In genomic region chr10:103712898-103713498, GRCh38 we compare ENCODE assay signal across 8 cellular contexts.
A peak's percentile ranks its signal among the peaks of the same experiment; 100 is the strongest.
DNase-seq lines count a peak whose midpoint lies in the region; ATAC-seq, FAIRE-seq and TF ChIP-seq lines count a peak whose summit lies in the region.

No MANE protein-coding gene starts in this region.

- TF ChIP-seq EP300 in Ishikawa (IDR thresholded peaks at IDR 0.05; ENCODE audit: borderline replicate concordance), result no peak
- no peak for TF ChIP-seq EP300 in transverse colon (IDR thresholded peaks at IDR 0.05; ENCODE audit: low read depth)

- WGBS in pancreas, 2 donors, result 12 to 14% methylated on average over 8 of the region's 8 CpGs
- WGBS in transverse colon (ENCODE audit: low coverage in 1 of 2), 2 donors, result 16 to 39% methylated on average over 3 to 8 of the region's 8 CpGs

- no peak for FAIRE-seq in frontal cortex (lab: Jason Lieb, UNC)
- FAIRE-seq in pancreas (lab: Jason Lieb, UNC), result no peak

- TF ChIP-seq RAD21 in Ishikawa (IDR thresholded peaks at IDR 0.05; ENCODE audit: low read depth), result peak; percentile 99

- DNase-seq in AG20443 (ENCODE audit: low spot score) (peak; percentile 76), SK-MEL-5 (ENCODE audit: low read depth, low spot score) (peak; percentile 75), frontal cortex (ENCODE audit: low spot score in 2 of 2) (peak; percentile 59 to 75), pancreas (peak; percentile 60 to 90 (median 81)), transverse colon (peak; percentile 87)
- peak; percentile 70 for DNase-seq in activated gamma-delta T cell treated with anti-CD3 and anti-CD28 coated beads, Interleukin-2, amount 50 U/mL, for 16 hours (ENCODE audit: low read depth)

- no peaks in the 10 kb centered on the region for H3K9me3 ChIP-seq in pancreas
- H3K9me3 ChIP-seq in transverse colon, result no peaks in the 10 kb centered on the region

- peak; percentile 79 to 86 (median 84) for TF ChIP-seq CTCF in pancreas (IDR thresholded peaks at IDR 0.05)
- TF ChIP-seq CTCF in transverse colon (IDR thresholded peaks at IDR 0.05), result peak; percentile 89 to 96 (median 92)

- H3K27me3 ChIP-seq in pancreas (no peaks in the 10 kb centered on the region), transverse colon (no peaks in the 10 kb centered on the region)

- H3K4me1 ChIP-seq in pancreas (peaks cover 0 to 5% (median 0%) of the 10 kb centered on the region in 3 donors), transverse colon (peaks cover 0 to 10% (median 4%) of the 10 kb centered on the region in 4 donors)

- ATAC-seq in GM18867 (IDR thresholded peaks at IDR 0.05; ENCODE audit: unreplicated experiment) (peak; percentile 72), pancreas (peak; percentile 68 to 88 (median 82))

- TF ChIP-seq POLR2A in transverse colon (IDR thresholded peaks at IDR 0.05), result no peak

- H3K36me3 ChIP-seq in pancreas (no peaks in the 10 kb centered on the region), transverse colon (no peaks in the 10 kb centered on the region)

- H3K27ac ChIP-seq in pancreas, result no peak overlapping the region
- H3K27ac ChIP-seq in transverse colon, result no peak overlapping the region

- in situ Hi-C loops in SK-MEL-5 (cut with HindIII; ENCODE audit: low pct_unique_long_range_greater_than_20kb, low sequenced_read_pairs), result no loop called here
- in situ Hi-C loops in transverse colon (cut with MboI; ENCODE audit: low pct_ligation_motif_present in 1 of 4, low pct_unique_long_range_greater_than_20kb in 1 of 4, low sequenced_read_pairs in 3 of 4), result loop anchor here in 3 of 4 donors (5.0 to 10.0 kb wide), 2 partner anchors 149 to 152 kb away; no protein-coding TSS in a partner anchor

- intact Hi-C loops in pancreas (cut with DNase I), result loop anchor here in 1 of 3 donors (5.0 kb wide), 1 partner anchor 159 kb away; no protein-coding TSS in a partner anchor
- intact Hi-C loops in transverse colon (cut with DNase I; ENCODE audit: low total_unique reads), result loop anchor here (1.0 kb wide), 1 partner anchor 146 kb away; no protein-coding TSS in a partner anchor

- H3K4me3 ChIP-seq in pancreas (no peak overlapping the region), transverse colon (no peak overlapping the region)

TF ChIP-seq in Ishikawa, 13 proteins besides CTCF, POLR2A, EP300 and RAD21:
- TF ChIP-seq TEAD4 (IDR thresholded peaks at IDR 0.05) (no peak), YY1 (IDR thresholded peaks at IDR 0.05; ENCODE audit: low read depth) (no peak), TAF1 (IDR thresholded peaks at IDR 0.05; ENCODE audit: low read depth) (no peak), NFIC (IDR thresholded peaks at IDR 0.05) (no peak), MAX (IDR thresholded peaks at IDR 0.05) (no peak), CEBPB (IDR thresholded peaks at IDR 0.05) (no peak), EGR1 (IDR thresholded peaks at IDR 0.05) (no peak)
